14 cellular contexts compared by ENCODE assay signal in genomic region chr11:66849501-66850234, GRCh38.
"Had no signal": no experiment of that assay in that cellular context is flagged by ENCODE, and none has a peak within 500 bp of the region (broad histone marks: within the 10 kb centered on the region; RNA-seq: fewer than 3 reads in every experiment).

No MANE protein-coding gene starts in this region.

- H3K9me3 ChIP-seq: neutrophil, psoas muscle, thoracic aorta had no signal

- H3K27me3 Mint-ChIP-seq: effector memory CD8-positive, alpha-beta T cell; stimulated activated naive CD8-positive, alpha-beta T cell treated with anti-CD3 and anti-CD28 coated beads, Interleukin-15, Interleukin-2, amounts not matched to agents 100 ng/mL and 50 ng/mL, for 24 hours had no signal

- H3K4me3 ChIP-seq: hepatocyte, psoas muscle, thoracic aorta had no signal

- H2AFZ ChIP-seq: hepatocyte had no signal

- H3K27ac ChIP-seq: hepatocyte, neutrophil, psoas muscle, thoracic aorta had no signal

- H3K4me1 ChIP-seq: psoas muscle had no signal

- H3K27ac Mint-ChIP-seq: activated CD8-positive, alpha-beta T cell treated with anti-CD3 and anti-CD28 coated beads, Interleukin-2, amount 10 ng/mL, durations not matched to agents 7 days and 5 days; effector memory CD8-positive, alpha-beta T cell; mesothelial cell of epicardium; stimulated activated naive CD8-positive, alpha-beta T cell treated with anti-CD3 and anti-CD28 coated beads, Interleukin-15, Interleukin-2, amounts not matched to agents 100 ng/mL and 50 ng/mL, for 24 hours had no signal

- ATAC-seq: activated CD8-positive, alpha-beta T cell treated with anti-CD3 and anti-CD28 coated beads, Interleukin-2, amount 10 ng/mL, durations not matched to agents 7 days and 5 days; effector memory CD8-positive, alpha-beta T cell; psoas muscle had no signal

- DNase-seq: activated CD8-positive, alpha-beta memory T cell treated with anti-CD3 and anti-CD28 coated beads, Interleukin-2, amount 50 U/mL, for 48 hours; activated CD8-positive, alpha-beta T cell treated with anti-CD3 and anti-CD28 coated beads, Interleukin-2, amount 10 ng/mL, durations not matched to agents 7 days and 5 days; activated naive CD4-positive, alpha-beta T cell treated with anti-CD3 and anti-CD28 coated beads, Interleukin-2, amount 50 U/mL, for 16 hours; caudate nucleus; cortex of kidney; effector memory CD8-positive, alpha-beta T cell; kidney glomerular epithelial cell; stimulated activated CD4-positive, alpha-beta T cell treated with anti-CD3 and anti-CD28 coated beads, Interleukin-2, amount 100 ng/mL, for 48 hours had no signal

- H3K9me3 Mint-ChIP-seq: effector memory CD8-positive, alpha-beta T cell; mesothelial cell of epicardium; stimulated activated naive CD8-positive, alpha-beta T cell treated with anti-CD3 and anti-CD28 coated beads, Interleukin-15, Interleukin-2, amounts not matched to agents 100 ng/mL and 50 ng/mL, for 24 hours had no signal

- H3K4me3 Mint-ChIP-seq: activated CD8-positive, alpha-beta T cell treated with anti-CD3 and anti-CD28 coated beads, Interleukin-2, amount 10 ng/mL, durations not matched to agents 7 days and 5 days; effector memory CD8-positive, alpha-beta T cell; mesothelial cell of epicardium; stimulated activated naive CD8-positive, alpha-beta T cell treated with anti-CD3 and anti-CD28 coated beads, Interleukin-15, Interleukin-2, amounts not matched to agents 100 ng/mL and 50 ng/mL, for 24 hours had no signal

- H3K4me2 ChIP-seq: hepatocyte had no signal

- H3K27me3 ChIP-seq: hepatocyte, neutrophil had no signal
